ENCODE assay signal across 32 cellular contexts in genomic region chr6:1695546-1696494, GRCh38.
A peak's percentile ranks its signal among the peaks of the same experiment; 100 is the strongest.
DNase-seq lines count a peak whose midpoint lies in the region; ATAC-seq and TF ChIP-seq lines count a peak whose summit lies in the region.
"Had no signal": no experiment of that assay in that cellular context is flagged by ENCODE, and none has a peak within 500 bp of the region (broad histone marks: within the 10 kb centered on the region; RNA-seq: fewer than 3 reads in every experiment).

No MANE protein-coding gene starts in this region.

- H3K36me3 Mint-ChIP-seq in natural killer cell: no peaks in the 10 kb centered on the region

- intact Hi-C loops in left ventricle myocardium superior (cut with micrococcal nuclease): no loop called here
- intact Hi-C loops in natural killer cell (cut with micrococcal nuclease): no loop called here

- H3K27me3 Mint-ChIP-seq in natural killer cell (ENCODE audit: low read depth in 2 of 2): no peaks in the 10 kb centered on the region
- H3K27me3 Mint-ChIP-seq: activated CD8-positive, alpha-beta T cell treated with anti-CD3 and anti-CD28 coated beads for 36 hours; B cell; CD4-positive, alpha-beta memory T cell; naive thymus-derived CD8-positive, alpha-beta T cell had no signal

- H3K27ac ChIP-seq in right atrium auricular region: no peak overlapping the region
- no peak overlapping the region for H3K27ac ChIP-seq in osteoblast (ENCODE audit: low read depth, low read length)
- H3K27ac ChIP-seq: A549, heart right ventricle, lower lobe of right lung, PC-9 had no signal

- no peak for DNase-seq in left ventricle myocardium superior
- DNase-seq in right atrium auricular region (ENCODE audit: low spot score): no peak
- peak; percentile 39 for DNase-seq in ecto neural progenitor cell (ENCODE audit: low spot score)
- peak; percentile 68 for DNase-seq in osteoblast (ENCODE audit: insufficient read length, low spot score, missing footprints)
- no peak for DNase-seq in glomerular visceral epithelial cell (ENCODE audit: extremely low spot score)
- no peak for DNase-seq in activated CD8-positive, alpha-beta memory T cell treated with anti-CD3 and anti-CD28 coated beads, Interleukin-2, amount 50 U/mL, for 48 hours
- DNase-seq in natural killer cell: no peak
- DNase-seq: activated CD4-positive, CD25-positive, alpha-beta regulatory T cell treated with anti-CD3 and anti-CD28 coated beads, Interleukin-2, amount 50 U/mL, for 72 hours; activated CD8-positive, alpha-beta T cell treated with anti-CD3 and anti-CD28 coated beads for 36 hours; activated naive CD4-positive, alpha-beta T cell treated with anti-CD3 and anti-CD28 coated beads for 36 hours; CD4-positive, alpha-beta memory T cell; cerebellar nuclear complex; heart right ventricle; Karpas-422; kidney; lower lobe of right lung; naive thymus-derived CD8-positive, alpha-beta T cell; NCI-H1436; NCI-H2081; NCI-H226; NCI-H526 treated with DMSO at 0.1 percent for 48 hours; nucleus accumbens; PC-9; SHP77; stimulated activated naive CD4-positive, alpha-beta T cell; T-helper 2 cell had no signal

- H3K4me2 ChIP-seq in osteoblast (ENCODE audit: insufficient read depth, low read length): peak overlapping the region; percentile 10
- H3K4me2 ChIP-seq: A549, PC-9, smooth muscle cell had no signal

- no peak overlapping the region for H3K4me3 Mint-ChIP-seq in natural killer cell
- H3K4me3 Mint-ChIP-seq: activated CD8-positive, alpha-beta T cell treated with anti-CD3 and anti-CD28 coated beads for 36 hours; activated naive CD4-positive, alpha-beta T cell treated with anti-CD3 and anti-CD28 coated beads for 36 hours; B cell; brain; CD4-positive, alpha-beta memory T cell; naive thymus-derived CD8-positive, alpha-beta T cell had no signal

- peak overlapping the region; percentile 11 for H2AFZ ChIP-seq in osteoblast (ENCODE audit: low read length)
- H2AFZ ChIP-seq: PC-9 had no signal

- H3K36me3 ChIP-seq in right atrium auricular region: no peaks in the 10 kb centered on the region
- no peaks in the 10 kb centered on the region for H3K36me3 ChIP-seq in osteoblast (ENCODE audit: insufficient read depth, low read length)
- H3K36me3 ChIP-seq: heart right ventricle, lower lobe of right lung had no signal

- H4K20me1 ChIP-seq in osteoblast (ENCODE audit: insufficient read depth, low read length): no peaks in the 10 kb centered on the region

- ATAC-seq in left ventricle myocardium superior (peak; percentile 38), HG02759 (IDR thresholded peaks at IDR 0.05; ENCODE audit: unreplicated experiment) (no peak), natural killer cell (no peak)
- ATAC-seq: A549; activated CD8-positive, alpha-beta T cell treated with anti-CD3 and anti-CD28 coated beads for 36 hours; HepG2; lower lobe of right lung; naive thymus-derived CD8-positive, alpha-beta T cell had no signal

- no peaks in the 10 kb centered on the region for H3K9me3 Mint-ChIP-seq in natural killer cell

- H3K4me1 ChIP-seq in right atrium auricular region (no peaks in the 10 kb centered on the region), osteoblast (ENCODE audit: insufficient read depth, low read length) (peaks cover 14% of the 10 kb centered on the region)
- H3K4me1 ChIP-seq: A549, lower lobe of right lung had no signal

- no peaks in the 10 kb centered on the region for H3K4me1 Mint-ChIP-seq in natural killer cell
- H3K4me1 Mint-ChIP-seq: B cell; CD4-positive, alpha-beta memory T cell had no signal

- H3K27me3 ChIP-seq in right atrium auricular region (no peaks in the 10 kb centered on the region), osteoblast (ENCODE audit: insufficient read depth, low read length) (no peaks in the 10 kb centered on the region)
- H3K27me3 ChIP-seq: heart right ventricle had no signal

- no peaks in the 10 kb centered on the region for H3K79me2 ChIP-seq in osteoblast (ENCODE audit: insufficient read depth, low read length)

- no peak overlapping the region for H3K27ac Mint-ChIP-seq in natural killer cell
- H3K27ac Mint-ChIP-seq: activated CD8-positive, alpha-beta T cell treated with anti-CD3 and anti-CD28 coated beads for 36 hours; activated naive CD4-positive, alpha-beta T cell treated with anti-CD3 and anti-CD28 coated beads for 36 hours; B cell; brain; CD4-positive, alpha-beta memory T cell had no signal

- H3K9me3 ChIP-seq in right atrium auricular region (no peaks in the 10 kb centered on the region), osteoblast (ENCODE audit: low read depth, low read length) (no peaks in the 10 kb centered on the region)
- H3K9me3 ChIP-seq: A549, lower lobe of right lung had no signal

- no peak for TF ChIP-seq CTCF in right atrium auricular region (IDR thresholded peaks at IDR 0.05)
- TF ChIP-seq CTCF in osteoblast (IDR thresholded peaks at IDR 0.05; ENCODE audit: extremely low read depth, low read depth, low read length): no peak
- no peak for TF ChIP-seq CTCF in natural killer cell (IDR thresholded peaks at IDR 0.05)

- H3K4me3 ChIP-seq in right atrium auricular region: no peak overlapping the region
- no peak overlapping the region for H3K4me3 ChIP-seq in osteoblast (ENCODE audit: insufficient read depth, low read length)
- H3K4me3 ChIP-seq: A549, heart right ventricle, lower lobe of right lung, PC-9, smooth muscle cell had no signal

Comparison
In these comparisons a context has a peak if more than half of its experiments do, and no peak if none do; other contexts are left out.
1. DNase-seq: peak in ecto neural progenitor cell (single experiment) and osteoblast (single experiment); none in left ventricle myocardium superior (single experiment), right atrium auricular region (single experiment), glomerular visceral epithelial cell (single experiment), activated CD8-positive, alpha-beta memory T cell treated with anti-CD3 and anti-CD28 coated beads, Interleukin-2, amount 50 U/mL, for 48 hours (single experiment) and natural killer cell (single experiment).